1 cellular context compared by ENCODE assay signal in genomic region chr3:189144645-189145044, GRCh38.
TF ChIP-seq lines count a peak whose summit lies in the region.

No MANE protein-coding gene starts in this region.

TF ChIP-seq in GM12878, 131 proteins besides CTCF, POLR2A, EP300 and RAD21 (continued from another document):
- TF ChIP-seq MLLT1 (IDR thresholded peaks at IDR 0.05) (no peak), SMAD1 (IDR thresholded peaks at IDR 0.05; ENCODE audit: low read depth, partially characterized antibody) (no peak)
